1 cellular context compared by ENCODE assay signal in genomic region chr14:68784995-68785816, GRCh38.
TF ChIP-seq lines count a peak whose summit lies in the region.

No MANE protein-coding gene starts in this region.

TF ChIP-seq in GM12878, 131 proteins besides CTCF, POLR2A, EP300 and RAD21 (continued from another document):
- TF ChIP-seq ATF7 (IDR thresholded peaks at IDR 0.05; ENCODE audit: low read depth): no peak
- TF ChIP-seq ZNF24 (IDR thresholded peaks at IDR 0.05): no peak
TF ChIP-seq in GM12878: peak in this region for 0.
